8 cellular contexts compared by ENCODE assay signal in genomic region chr22:50532353-50532700, GRCh38. TPM values are rescaled to one million over a fixed set of nuclear protein-coding genes. Genes with fewer than 3 reads are reported as not detected.
A peak's percentile ranks its signal among the peaks of the same experiment; 100 is the strongest.
DNase-seq lines count a peak whose midpoint lies in the region; ATAC-seq and TF ChIP-seq lines count a peak whose summit lies in the region.

No MANE protein-coding gene starts in this region.

- no peak for DNase-seq in activated T-cell treated with anti-CD3 and anti-CD28 coated beads, Interleukin-2, amount 50 U/mL, for 4 hours
- DNase-seq in activated T-cell treated with anti-CD3 and anti-CD28 coated beads for 4 hours (no peak), astrocyte of the spinal cord (ENCODE audit: low read depth, low spot score) (no peak), tibial nerve (ENCODE audit: low spot score in 2 of 2) (no peak), DMS53 (lab: John Stamatoyannopoulos, UW) (no peak), GDM1 (lab: John Stamatoyannopoulos, UW) (no peak)
- DNase-seq in stimulated activated naive CD4-positive, alpha-beta T cell treated with Interleukin-2 at 50 U/mL for 16 hours (lab: John Stamatoyannopoulos, UW) = no peak

- no peak for TF ChIP-seq POLR2A in tibial nerve (IDR thresholded peaks at IDR 0.05)

- peaks cover 42% of the 10 kb centered on the region for H3K4me1 Mint-ChIP-seq in activated T-cell treated with anti-CD3 and anti-CD28 coated beads, Interleukin-2, amount 50 U/mL, for 4 hours (ENCODE audit: low read depth)

- no peaks in the 10 kb centered on the region for H3K27me3 Mint-ChIP-seq in activated T-cell treated with anti-CD3 and anti-CD28 coated beads, Interleukin-2, amount 50 U/mL, for 4 hours (ENCODE audit: low read depth)

- H3K9ac ChIP-seq in liver (ENCODE audit: low read depth in 1 of 2, low read length in 2 of 2) = peak overlapping the region in 1 of 2 donors; percentile 71

- H3K9me3 ChIP-seq in liver (ENCODE audit: control insufficient read depth in 4 of 4, low read length in 3 of 4) (no peaks in the 10 kb centered on the region), tibial nerve (no peaks in the 10 kb centered on the region)

- peaks cover under 1 to 31% (median 15%) of the 10 kb centered on the region in 4 donors for H3K4me1 ChIP-seq in liver (ENCODE audit: control insufficient read depth in 4 of 4, insufficient read depth in 4 of 4, low read length in 3 of 4)
- peaks cover 0 to 55% (median 25%) of the 10 kb centered on the region in 4 donors for H3K4me1 ChIP-seq in tibial nerve

- no peak for TF ChIP-seq EP300 in tibial nerve (IDR thresholded peaks at IDR 0.05)

- in situ Hi-C loops in astrocyte of the spinal cord (cut with HindIII; ENCODE audit: low sequenced_read_pairs) = no loop called here

- H3K27me3 ChIP-seq in liver (ENCODE audit: control insufficient read depth in 4 of 4, insufficient read depth in 4 of 4, low read length in 3 of 4) (no peaks in the 10 kb centered on the region), tibial nerve (peaks cover 3 to 59% of the 10 kb centered on the region in 2 donors)

- WGBS in liver = 8% methylated on average over 17 of the region's 17 CpGs
- 10% methylated on average over 5 to 17 of the region's 17 CpGs for WGBS in tibial nerve, 2 donors

- TF ChIP-seq RAD21 in liver (IDR thresholded peaks at IDR 0.05) = no peak

- H3K36me3 Mint-ChIP-seq in activated T-cell treated with anti-CD3 and anti-CD28 coated beads, Interleukin-2, amount 50 U/mL, for 4 hours (ENCODE audit: insufficient read depth) = no peaks in the 10 kb centered on the region

- peak overlapping the region; percentile 90 for H3K4me3 Mint-ChIP-seq in activated T-cell treated with anti-CD3 and anti-CD28 coated beads, Interleukin-2, amount 50 U/mL, for 4 hours

- no peak for ATAC-seq in activated T-cell treated with anti-CD3 and anti-CD28 coated beads, Interleukin-2, amount 50 U/mL, for 4 hours

- H3K36me3 ChIP-seq in liver (ENCODE audit: control insufficient read depth in 4 of 4, insufficient read depth in 3 of 4, low read depth in 1 of 4, low read length in 3 of 4) = no peaks in the 10 kb centered on the region
- H3K36me3 ChIP-seq in tibial nerve = no peaks in the 10 kb centered on the region

- H3K27ac ChIP-seq in liver (ENCODE audit: low read depth in 1 of 2, low read length in 2 of 2) = peak overlapping the region; percentile 92 to 98
- peak overlapping the region; percentile 56 to 96 (median 90) for H3K27ac ChIP-seq in tibial nerve

- H3K4me3 ChIP-seq in astrocyte of the spinal cord (ENCODE audit: low read depth, low read length) (peak overlapping the region; percentile 16), liver (ENCODE audit: low read depth in 1 of 3, low read length in 3 of 3) (peak overlapping the region; percentile 49 to 93 (median 62)), tibial nerve (peak overlapping the region; percentile 31 to 60 (median 52))

- TF ChIP-seq CTCF in astrocyte of the spinal cord (IDR thresholded peaks at IDR 0.05; ENCODE audit: low read depth, low read length) (no peak), liver (IDR thresholded peaks at IDR 0.05; ENCODE audit: low read depth, low read length, missing input control) (no peak), tibial nerve (IDR thresholded peaks at IDR 0.05) (no peak)

- no peaks in the 10 kb centered on the region for H3K9me3 Mint-ChIP-seq in activated T-cell treated with anti-CD3 and anti-CD28 coated beads, Interleukin-2, amount 50 U/mL, for 4 hours

TF ChIP-seq in liver, 16 proteins besides CTCF, POLR2A, EP300 and RAD21:
- peak; percentile 15 to 81 for TF ChIP-seq RXRA (IDR thresholded peaks at IDR 0.05)
- no peak for TF ChIP-seq FOXA1 (IDR thresholded peaks at IDR 0.05)

RNA-seq across cellular contexts. Expression of gene TYMP, which starts 2.5 kb away (rescaled TPM):
- total RNA-seq in activated T-cell treated with anti-CD3 and anti-CD28 coated beads, Interleukin-2, amount 50 U/mL, for 4 hours = 100 to 1,000 TPM in 1 of 3 donors, 10 to 100 TPM in 2; 64.4 to 103 (median 66.1) TPM
- 100 to 1,000 TPM in 1 of 2 donors, 10 to 100 TPM in 1; 41.2 to 109 TPM for total RNA-seq in liver
- polyA plus RNA-seq in liver = 10 to 100 TPM; 34.0 to 89.8 TPM
- total RNA-seq in tibial nerve = 100 to 1,000 TPM in 1 of 4 donors, 10 to 100 TPM in 3; 33.1 to 239 (median 60.3) TPM

RNA-seq across cellular contexts. Expression of gene SCO2, which starts 6.9 kb away (rescaled TPM):
- total RNA-seq in activated T-cell treated with anti-CD3 and anti-CD28 coated beads, Interleukin-2, amount 50 U/mL, for 4 hours = 10 to 100 TPM; 12.7 to 14.4 (median 14.2) TPM
- 1 to 10 TPM; 1.4 to 1.7 TPM for total RNA-seq in liver
- 1 to 10 TPM; 1.9 to 2.9 TPM for polyA plus RNA-seq in liver
- 1 to 10 TPM in 3 of 4 donors, not detected in 1; 2.5 to 3.9 (median 3.3) TPM for total RNA-seq in tibial nerve

RNA-seq across cellular contexts. Expression of gene KLHDC7B, which starts 13.4 kb away (rescaled TPM):
- 1 to 10 TPM; 5.4 to 7.4 (median 6.4) TPM for total RNA-seq in activated T-cell treated with anti-CD3 and anti-CD28 coated beads, Interleukin-2, amount 50 U/mL, for 4 hours
- under 1 TPM in 1 of 2 donors, not detected in 1; 0.08 TPM for total RNA-seq in liver
- under 1 TPM; 0.08 to 0.16 TPM for polyA plus RNA-seq in liver
- total RNA-seq in tibial nerve = under 1 TPM in 1 of 4 donors, not detected in 3; 0.90 TPM

RNA-seq across cellular contexts. Expression of gene NCAPH2, which starts 24.3 kb away (rescaled TPM):
- total RNA-seq in activated T-cell treated with anti-CD3 and anti-CD28 coated beads, Interleukin-2, amount 50 U/mL, for 4 hours = 100 to 1,000 TPM; 152 to 175 (median 156) TPM
- total RNA-seq in liver (10 to 100 TPM; 15.2 to 30.8 TPM), tibial nerve (10 to 100 TPM; 43.9 to 57.3 (median 45.0) TPM)
- 10 to 100 TPM; 12.0 to 12.5 TPM for polyA plus RNA-seq in liver

RNA-seq across cellular contexts. Expression of gene LMF2, which starts 24.8 kb away (rescaled TPM):
- total RNA-seq in activated T-cell treated with anti-CD3 and anti-CD28 coated beads, Interleukin-2, amount 50 U/mL, for 4 hours = 10 to 100 TPM; 68.7 to 79.9 (median 72.2) TPM
- 10 to 100 TPM; 24.0 to 27.9 TPM for total RNA-seq in liver
- polyA plus RNA-seq in liver = 10 to 100 TPM; 16.7 to 35.6 TPM
- 10 to 100 TPM; 53.7 to 85.2 (median 58.1) TPM for total RNA-seq in tibial nerve
